In genomic region chr3:12413721-12414255, GRCh38 we compare ENCODE assay signal across 15 cellular contexts.
DNase-seq lines count a peak whose midpoint lies in the region; ATAC-seq and TF ChIP-seq lines count a peak whose summit lies in the region.
"Had no signal": no experiment of that assay in that cellular context is flagged by ENCODE, and none has a peak within 500 bp of the region (broad histone marks: within the 10 kb centered on the region; RNA-seq: fewer than 3 reads in every experiment).

No MANE protein-coding gene starts in this region.

- H3K4me3 ChIP-seq in lower lobe of right lung: no peak overlapping the region
- H3K4me3 ChIP-seq: A549, HAP-1 had no signal

- no peaks in the 10 kb centered on the region for H3K9me3 ChIP-seq in lower lobe of right lung
- H3K9me3 ChIP-seq: A549, HAP-1 had no signal

- H3K9me3 Mint-ChIP-seq in CD14-positive monocyte: no peaks in the 10 kb centered on the region

- intact Hi-C loops in CD14-positive monocyte (cut with micrococcal nuclease) (no loop called here), lower lobe of right lung (cut with DNase I) (no loop called here)

- ATAC-seq in lower lobe of right lung (peak; percentile 54 to 66), HG03097 (IDR thresholded peaks at IDR 0.05; ENCODE audit: low FRiP score, unreplicated experiment) (no peak)
- ATAC-seq: A549 had no signal

- H3K4me3 Mint-ChIP-seq in CD14-positive monocyte: no peak overlapping the region
- H3K4me3 Mint-ChIP-seq: CD4-positive, CD25-positive, alpha-beta regulatory T cell had no signal

- H3K27me3 ChIP-seq in lower lobe of right lung (ENCODE audit: low read depth): no peaks in the 10 kb centered on the region

- no peak overlapping the region for H3K27ac ChIP-seq in lower lobe of right lung
- H3K27ac ChIP-seq: RWPE1 had no signal

- H3K36me3 ChIP-seq in lower lobe of right lung: no peaks in the 10 kb centered on the region
- H3K36me3 ChIP-seq: HAP-1 had no signal

- peaks cover 21% of the 10 kb centered on the region for H3K4me1 Mint-ChIP-seq in CD14-positive monocyte
- H3K4me1 Mint-ChIP-seq: CD4-positive, CD25-positive, alpha-beta regulatory T cell had no signal

- no peak for TF ChIP-seq CTCF in CD14-positive monocyte (IDR thresholded peaks at IDR 0.05)
- TF ChIP-seq CTCF in lower lobe of right lung (IDR thresholded peaks at IDR 0.05): no peak

- H3K36me3 Mint-ChIP-seq in CD14-positive monocyte: no peaks in the 10 kb centered on the region
- H3K36me3 Mint-ChIP-seq: CD4-positive, CD25-positive, alpha-beta regulatory T cell had no signal

- peaks cover 9% of the 10 kb centered on the region for H3K4me1 ChIP-seq in lower lobe of right lung
- H3K4me1 ChIP-seq: HAP-1 had no signal

- DNase-seq in CD14-positive monocyte (ENCODE audit: low spot score): no peak
- peak; percentile 52 for DNase-seq in MV-4-11 (lab: John Stamatoyannopoulos, UW)
- peak; percentile 17 for DNase-seq in SKM-1 (lab: John Stamatoyannopoulos, UW; ENCODE audit: unreplicated experiment)
- DNase-seq in lower lobe of right lung: no peak
- DNase-seq in germinal center (ENCODE audit: low spot score): no peak
- no peak for DNase-seq in NCI-H1694 (lab: John Stamatoyannopoulos, UW)
- DNase-seq: CD4-positive, CD25-positive, alpha-beta regulatory T cell; IMR-90; NCI-H1092 treated with DMSO at 0.1 percent for 48 hours; NCI-H1694 treated with DMSO at 0.1 percent for 48 hours; NCI-H774 had no signal

- H3K27me3 Mint-ChIP-seq in CD14-positive monocyte (ENCODE audit: low read depth in 3 of 3): peaks cover 0 to 5% (median 2%) of the 10 kb centered on the region in 3 donors

- peak overlapping the region in 6 of 7 donors; percentile 18 to 83 (median 63) for H3K27ac Mint-ChIP-seq in CD14-positive monocyte

Comparison
In these comparisons a context has a peak if more than half of its experiments do, and no peak if none do; other contexts are left out.
1. DNase-seq: peak in MV-4-11 (single experiment) and SKM-1 (single experiment); none in CD14-positive monocyte (single experiment), lower lobe of right lung (single experiment), germinal center (single experiment) and NCI-H1694 (single experiment).